ENCODE assay signal across 10 cellular contexts in the genomic region with DNA sequence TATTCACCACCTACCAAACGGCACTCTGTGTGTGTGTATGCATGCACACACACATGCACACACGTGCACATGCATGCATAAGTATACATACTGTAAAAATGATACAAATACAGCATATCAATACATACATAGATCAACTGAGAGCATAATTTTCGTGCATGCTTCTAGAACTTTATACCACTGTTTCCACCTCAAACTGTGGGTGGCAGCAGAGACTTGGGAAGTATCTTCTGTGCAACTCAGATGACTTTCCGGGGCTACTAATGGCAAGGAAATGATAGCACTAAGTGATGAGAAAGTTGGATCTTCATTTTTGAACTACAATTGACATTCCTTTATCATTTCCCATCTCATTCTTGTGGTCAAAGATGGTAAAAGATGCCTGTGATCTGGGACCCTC.
DNase-seq lines count a peak whose midpoint lies in the region; ATAC-seq and TF ChIP-seq lines count a peak whose summit lies in the region.
"Had no signal": no experiment of that assay in that cellular context is flagged by ENCODE, and none has a peak within 500 bp of the region (broad histone marks: within the 10 kb centered on the region; RNA-seq: fewer than 3 reads in every experiment).

No MANE protein-coding gene starts in this region.

- H3K9ac ChIP-seq in HCT116 (ENCODE audit: low read length), result no peak overlapping the region

- no peaks in the 10 kb centered on the region for H4K20me1 ChIP-seq in HCT116 (ENCODE audit: insufficient read depth)

- BruUV-seq in HCT116 (replicated peaks; lab: Mats Ljungman, UMichigan), result no TSS peak

- H3K9me2 ChIP-seq in HCT116 (ENCODE audit: insufficient read depth), result no peaks in the 10 kb centered on the region

- CTCF ChIA-PET in HCT116 (lab: Charles Lee), result no interaction called here

- peaks cover 0 to 8% of the 10 kb centered on the region in 2 experiments; a peak in 1 of 4 replicates for H3K4me1 ChIP-seq in HCT116 (ENCODE audit: control insufficient read depth in 1 of 2, insufficient read depth in 2 of 2, low read length in 2 of 2)
- H3K4me1 ChIP-seq: gastroesophageal sphincter had no signal

- peak; percentile 60 for TF ChIP-seq RAD21 in HCT116 (IDR thresholded peaks at IDR 0.05; ENCODE audit: low read depth)

- POLR2A ChIA-PET in HCT116 (lab: Charles Lee), result no interaction called here

- no peak overlapping the region for H3K4me3 Mint-ChIP-seq in T-helper 2 cell treated with Interferon-gamma antibody and Interleukin-4, amounts not matched to agents 5 μg/mL and 100 μg/mL, for 36 hours

- RAD21 ChIA-PET in HCT116 (lab: Charles Lee; ENCODE audit: low non-redundant PET in 1 of 2, low total read pairs in 2 of 2, uncharacterized antibody in 2 of 2, unreplicated experiment in 2 of 2), result no interaction called here

- intact Hi-C loops in HCT116 (cut with micrococcal nuclease), result no loop called here

- H3K4me1 Mint-ChIP-seq in T-helper 2 cell treated with Interferon-gamma antibody and Interleukin-4, amounts not matched to agents 5 μg/mL and 100 μg/mL, for 36 hours (ENCODE audit: low read depth), result no peaks in the 10 kb centered on the region

- no peak overlapping the region for H3K4me2 ChIP-seq in HCT116 (ENCODE audit: low read length)

- H3K4me3 ChIP-seq in HCT116 (replicated peaks in 1 of 2; ENCODE audit: low read depth in 1 of 2, low read length in 2 of 2) (no peak overlapping the region), WERI-Rb-1 (ENCODE audit: low read depth, low read length) (no peak overlapping the region)
- H3K4me3 ChIP-seq: gastroesophageal sphincter had no signal

- H3K9me3 Mint-ChIP-seq in T-helper 2 cell treated with Interferon-gamma antibody and Interleukin-4, amounts not matched to agents 5 μg/mL and 100 μg/mL, for 36 hours, result no peaks in the 10 kb centered on the region

- H3K27me3 ChIP-seq in HCT116 (ENCODE audit: insufficient read depth, low read length), result no peaks in the 10 kb centered on the region
- no peaks in the 10 kb centered on the region for H3K27me3 ChIP-seq in WERI-Rb-1 (ENCODE audit: insufficient read depth, low read depth, severe bottlenecking)
- H3K27me3 ChIP-seq: gastroesophageal sphincter had no signal

- H3K9me3 ChIP-seq in HCT116 (ENCODE audit: control insufficient read depth in 1 of 2, insufficient read depth in 1 of 2, low read depth in 1 of 2, low read length in 2 of 2) (no peaks in the 10 kb centered on the region), WERI-Rb-1 (ENCODE audit: severe bottlenecking) (no peaks in the 10 kb centered on the region)
- H3K9me3 ChIP-seq: gastroesophageal sphincter had no signal

- H3K36me3 Mint-ChIP-seq in T-helper 2 cell treated with Interferon-gamma antibody and Interleukin-4, amounts not matched to agents 5 μg/mL and 100 μg/mL, for 36 hours (ENCODE audit: low read depth), result no peaks in the 10 kb centered on the region

- no peaks in the 10 kb centered on the region for H3K36me3 ChIP-seq in HCT116 (ENCODE audit: control insufficient read depth in 1 of 2, insufficient read depth in 2 of 2, low read length in 2 of 2)
- no peaks in the 10 kb centered on the region for H3K36me3 ChIP-seq in WERI-Rb-1
- H3K36me3 ChIP-seq: gastroesophageal sphincter had no signal

- peak; percentile 44; the same call in 1 of the 2 replicates for ATAC-seq in HCT116
- no peak for ATAC-seq in GM21381 (IDR thresholded peaks at IDR 0.05; ENCODE audit: unreplicated experiment)
- no peak for ATAC-seq in GM19467 (IDR thresholded peaks at IDR 0.05; ENCODE audit: unreplicated experiment)
- ATAC-seq: gastroesophageal sphincter had no signal

- H3K27ac ChIP-seq in HCT116 (ENCODE audit: low read depth, low read length) (no peak overlapping the region), WERI-Rb-1 (no peak overlapping the region)
- H3K27ac ChIP-seq: gastroesophageal sphincter had no signal

- no peak for TF ChIP-seq POLR2A in HCT116 (IDR thresholded peaks at IDR 0.05; ENCODE audit: borderline replicate concordance, extremely low read depth, insufficient read depth, insufficient read length)

- TF ChIP-seq CTCF in HCT116 (IDR thresholded peaks at IDR 0.05 in 2 of 3, conservative IDR thresholded peaks at IDR 0.05 in 1 of 3; ENCODE audit: borderline replicate concordance in 1 of 3, insufficient read depth in 1 of 3, low read depth in 2 of 3, low read length in 2 of 3) (peak; percentile 24 to 49 (median 27); a peak in 3 of 6 replicates), WERI-Rb-1 (IDR thresholded peaks at IDR 0.05; ENCODE audit: low read depth, low read length) (peak; percentile 45; the same call in 1 of the 2 replicates)

- no peak overlapping the region for H2AFZ ChIP-seq in HCT116 (ENCODE audit: low read depth, low read length, poor library complexity, severe bottlenecking)

- H3K79me2 ChIP-seq in HCT116 (ENCODE audit: insufficient read depth, low read length), result no peaks in the 10 kb centered on the region

- no peak overlapping the region for H3K27ac Mint-ChIP-seq in T-helper 2 cell treated with Interferon-gamma antibody and Interleukin-4, amounts not matched to agents 5 μg/mL and 100 μg/mL, for 36 hours

- H3K27me3 Mint-ChIP-seq in T-helper 2 cell treated with Interferon-gamma antibody and Interleukin-4, amounts not matched to agents 5 μg/mL and 100 μg/mL, for 36 hours (ENCODE audit: low read depth), result no peaks in the 10 kb centered on the region

- DNase-seq in COLO829 (ENCODE audit: low spot score), result peak; percentile 27
- no peak for DNase-seq in HCT116 (ENCODE audit: low read depth, low spot score)
- DNase-seq in WERI-Rb-1, result peak; percentile 20
- DNase-seq in left kidney (ENCODE audit: low read depth, low spot score), result peak; percentile 57
- no peak for DNase-seq in activated gamma-delta T cell (lab: John Stamatoyannopoulos, UW)
- no peak for DNase-seq in T-helper 2 cell treated with Interferon-gamma antibody and Interleukin-4, amounts not matched to agents 5 μg/mL and 100 μg/mL, for 36 hours (ENCODE audit: low spot score)
- DNase-seq: NCI-H1694 had no signal

TF ChIP-seq in HCT116, 20 proteins besides CTCF, POLR2A, EP300 and RAD21:
- TF ChIP-seq, protein P1, sequence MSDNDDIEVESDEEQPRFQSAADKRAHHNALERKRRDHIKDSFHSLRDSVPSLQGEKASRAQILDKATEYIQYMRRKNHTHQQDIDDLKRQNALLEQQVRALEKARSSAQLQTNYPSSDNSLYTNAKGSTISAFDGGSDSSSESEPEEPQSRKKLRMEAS (IDR thresholded peaks at IDR 0.05), result no peak
- TF ChIP-seq EZH2 (IDR thresholded peaks at IDR 0.05) (no peak), POLR2AphosphoS5 (IDR thresholded peaks at IDR 0.05; ENCODE audit: low read depth, low read length) (no peak), SRF (IDR thresholded peaks at IDR 0.05; ENCODE audit: low read depth) (no peak), YY1 (IDR thresholded peaks at IDR 0.05; ENCODE audit: extremely low read depth, insufficient replicate concordance, low read depth, low read length) (no peak), TCF7L2 (IDR thresholded peaks at IDR 0.05; ENCODE audit: borderline replicate concordance, extremely low read depth, insufficient read depth, insufficient read length) (no peak), SIN3A (IDR thresholded peaks at IDR 0.05; ENCODE audit: low read depth) (no peak), EGR1 (IDR thresholded peaks at IDR 0.05; ENCODE audit: low read depth) (no peak), ZFX (IDR thresholded peaks at IDR 0.05) (no peak), ZNF274 (IDR thresholded peaks at IDR 0.05; ENCODE audit: low read depth, low read length) (no peak), ZBTB33 (IDR thresholded peaks at IDR 0.05; ENCODE audit: extremely low read depth, insufficient replicate concordance, low read length) (no peak), CEBPB (IDR thresholded peaks at IDR 0.05; ENCODE audit: low read depth) (no peak), ELF1 (IDR thresholded peaks at IDR 0.05; ENCODE audit: borderline replicate concordance, low read depth) (no peak), JUND (IDR thresholded peaks at IDR 0.05) (no peak), SP1 (IDR thresholded peaks at IDR 0.05; ENCODE audit: low read depth) (no peak)
- TF ChIP-seq, protein P2, sequence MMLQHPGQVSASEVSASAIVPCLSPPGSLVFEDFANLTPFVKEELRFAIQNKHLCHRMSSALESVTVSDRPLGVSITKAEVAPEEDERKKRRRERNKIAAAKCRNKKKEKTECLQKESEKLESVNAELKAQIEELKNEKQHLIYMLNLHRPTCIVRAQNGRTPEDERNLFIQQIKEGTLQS (IDR thresholded peaks at IDR 0.05), result no peak

Comparison
In these comparisons a context has a peak if more than half of its experiments do, and no peak if none do; other contexts are left out.
1. DNase-seq: peak in COLO829 (single experiment), WERI-Rb-1 (single experiment) and left kidney (single experiment); none in HCT116 (single experiment), activated gamma-delta T cell (single experiment) and T-helper 2 cell treated with Interferon-gamma antibody and Interleukin-4, amounts not matched to agents 5 μg/mL and 100 μg/mL, for 36 hours (single experiment).